ENCODE assay signal across 1 cellular context in the genomic region with DNA sequence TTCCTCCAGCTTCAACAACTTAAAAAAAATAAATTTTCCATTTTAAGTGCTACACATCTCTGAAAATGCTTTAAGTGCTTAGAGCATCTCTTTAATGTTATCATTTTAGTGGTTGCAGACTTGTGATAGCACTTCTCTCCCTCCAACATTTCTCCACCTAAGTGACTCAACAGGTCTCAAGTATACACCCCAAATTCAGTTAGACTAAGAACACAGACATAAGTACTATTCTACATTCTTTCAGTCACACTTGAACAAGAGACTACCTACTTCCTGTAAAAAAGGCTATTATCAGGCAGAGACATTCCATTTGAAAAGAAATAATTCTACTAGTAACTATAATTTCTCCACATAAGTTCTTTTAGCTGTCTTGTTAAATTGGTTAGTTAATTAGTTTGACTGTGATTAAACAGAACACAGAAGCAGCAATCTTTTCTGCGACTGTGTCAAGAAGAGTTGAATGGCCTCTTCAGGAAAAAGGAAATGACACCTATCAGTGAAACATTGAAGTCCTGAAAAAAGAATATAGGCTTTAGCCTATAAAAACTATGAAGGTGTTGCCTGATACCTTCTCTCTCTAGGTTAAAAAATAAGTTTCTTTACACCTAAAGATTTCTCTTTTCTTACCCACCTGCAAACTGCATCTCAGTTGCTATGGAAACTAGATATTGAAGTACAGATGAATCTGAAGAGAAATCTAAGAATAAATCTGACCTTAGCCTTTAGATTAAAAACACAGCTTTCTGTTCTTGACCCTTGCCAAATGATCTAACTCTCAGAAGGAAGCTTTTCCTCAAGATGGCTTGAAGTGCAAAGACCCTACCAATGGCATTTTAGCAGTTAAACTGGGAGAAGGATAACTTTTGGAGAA.
TF ChIP-seq lines count a peak whose summit lies in the region.

No MANE protein-coding gene starts in this region.

TF ChIP-seq in IMR-90, 13 proteins besides CTCF, POLR2A, EP300 and RAD21 (continued from another document):
- TF ChIP-seq RCOR1 (IDR thresholded peaks at IDR 0.05; ENCODE audit: insufficient replicate concordance, low read length) (no peak), RFX5 (IDR thresholded peaks at IDR 0.05; ENCODE audit: low read depth, low read length) (no peak), NFE2L2 (IDR thresholded peaks at IDR 0.05; ENCODE audit: low read depth, low read length) (no peak), MAFK (IDR thresholded peaks at IDR 0.05; ENCODE audit: low read depth, low read length) (no peak)
